ENCODE assay signal across 14 cellular contexts in the genomic region with DNA sequence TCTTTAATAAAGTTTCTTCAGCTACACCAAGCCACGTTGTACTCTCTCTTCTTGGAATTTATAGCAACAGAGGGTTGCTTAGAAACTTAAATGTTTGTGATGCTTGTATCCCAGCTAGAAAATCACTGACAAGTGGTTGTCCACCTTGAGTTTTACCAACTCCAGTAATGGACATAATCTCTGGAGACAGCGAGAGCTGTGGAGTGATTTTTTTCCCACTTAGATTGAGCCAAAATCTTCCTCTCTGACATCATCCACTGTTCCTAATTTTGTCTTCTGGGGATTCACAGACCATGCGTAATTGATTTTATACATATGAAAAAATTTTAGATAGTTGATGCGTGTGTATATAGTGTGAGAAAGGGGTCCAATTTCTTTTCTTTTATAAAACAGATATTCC. TPM values are rescaled to one million over a fixed set of nuclear protein-coding genes. Genes with fewer than 3 reads are reported as not detected.
DNase-seq lines count a peak whose midpoint lies in the region; ATAC-seq and TF ChIP-seq lines count a peak whose summit lies in the region.
"Had no signal": no experiment of that assay in that cellular context is flagged by ENCODE, and none has a peak within 500 bp of the region (broad histone marks: within the 10 kb centered on the region; RNA-seq: fewer than 3 reads in every experiment).

No MANE protein-coding gene starts in this region.

- no peak for TF ChIP-seq POLR2A in heart left ventricle (IDR thresholded peaks at IDR 0.05)

- H3K36me3 ChIP-seq in adipocyte (ENCODE audit: control insufficient read depth, insufficient read depth, low read length, severe bottlenecking) (no peaks in the 10 kb centered on the region), heart left ventricle (no peaks in the 10 kb centered on the region), rectal smooth muscle tissue (ENCODE audit: control insufficient read depth, insufficient read depth, low read length) (no peaks in the 10 kb centered on the region)
- H3K36me3 ChIP-seq: BE2C, HAP-1, SJSA1 had no signal

- H3K27me3 ChIP-seq in adipocyte (replicated peaks; ENCODE audit: control insufficient read depth, insufficient read depth, low read length) = no peaks in the 10 kb centered on the region
- H3K27me3 ChIP-seq in heart left ventricle = no peaks in the 10 kb centered on the region
- no peaks in the 10 kb centered on the region for H3K27me3 ChIP-seq in rectal smooth muscle tissue (ENCODE audit: control insufficient read depth, insufficient read depth, low read length)

- peak; percentile 41 to 70 (median 56) for ATAC-seq in heart left ventricle
- ATAC-seq in HG03520 (IDR thresholded peaks at IDR 0.05; ENCODE audit: unreplicated experiment) = no peak
- ATAC-seq in GM18861 (IDR thresholded peaks at IDR 0.05; ENCODE audit: unreplicated experiment) = no peak
- ATAC-seq in GM18870 (IDR thresholded peaks at IDR 0.05; ENCODE audit: unreplicated experiment) = no peak

- no peak for TF ChIP-seq CTCF in heart left ventricle (IDR thresholded peaks at IDR 0.05)

- H3K9me3 ChIP-seq in adipocyte (ENCODE audit: control insufficient read depth, low read length) = no peaks in the 10 kb centered on the region
- no peaks in the 10 kb centered on the region for H3K9me3 ChIP-seq in heart left ventricle
- H3K9me3 ChIP-seq: BE2C, HAP-1, SJSA1 had no signal

- peak overlapping the region; percentile 13 for H3K4me3 ChIP-seq in adipocyte (ENCODE audit: low read length)
- no peak overlapping the region for H3K4me3 ChIP-seq in heart left ventricle
- H3K4me3 ChIP-seq in rectal smooth muscle tissue (ENCODE audit: low read length) = no peak overlapping the region
- H3K4me3 ChIP-seq: HAP-1, SJSA1 had no signal

- peak overlapping the region in 5 of 12 donors; percentile 8 to 58 (median 26) for H3K27ac ChIP-seq in heart left ventricle
- peak overlapping the region; percentile 61 for H3K27ac ChIP-seq in rectal smooth muscle tissue (ENCODE audit: low read depth, low read length)
- H3K27ac ChIP-seq: SJSA1 had no signal

- WGBS in heart left ventricle, 4 donors = 39 to 59% (median 43%) methylated on average over 4 of the region's 4 CpGs

- intact Hi-C loops in heart left ventricle (cut with DNase I) = no loop called here

- no peak overlapping the region for H3K9ac ChIP-seq in adipocyte (ENCODE audit: low read length)
- no peak overlapping the region for H3K9ac ChIP-seq in rectal smooth muscle tissue (ENCODE audit: low read length)

- DNase-seq in AG20443 (ENCODE audit: low spot score) (peak; percentile 27), adipocyte (ENCODE audit: low read depth) (peak; percentile 36), heart left ventricle (no peak)
- DNase-seq: BE2C, EL, Karpas-422, MM.1S, NCI-H2029 had no signal

- H3K4me1 ChIP-seq in adipocyte (ENCODE audit: control insufficient read depth, insufficient read depth, low read length) (peaks cover 8% of the 10 kb centered on the region), heart left ventricle (peaks cover 0 to 16% (median 1%) of the 10 kb centered on the region in 12 donors), rectal smooth muscle tissue (ENCODE audit: control insufficient read depth, insufficient read depth, low read length) (peaks cover 12% of the 10 kb centered on the region)
- H3K4me1 ChIP-seq: BE2C, HAP-1, SJSA1 had no signal

RNA-seq across cellular contexts. Expression of a gene that starts 8.0 kb away (rescaled TPM):
- 1 to 10 TPM; 1.3 to 6.0 (median 2.9) TPM for total RNA-seq in heart left ventricle
- under 1 TPM; 0.19 to 0.46 TPM for polyA plus RNA-seq in heart left ventricle
- total RNA-seq: SJSA1 had no signal

RNA-seq across cellular contexts. Expression of a gene that starts 30.3 kb away (rescaled TPM):
- total RNA-seq in heart left ventricle = 10 to 100 TPM in 4 of 9 donors, 1 to 10 TPM in 5; 4.6 to 13.6 (median 7.8) TPM
- 10 to 100 TPM in 1 of 2 donors, 1 to 10 TPM in 1; 7.4 to 11.5 TPM for polyA plus RNA-seq in heart left ventricle

Comparison
In these comparisons a context has a peak if more than half of its experiments do, and no peak if none do; other contexts are left out.
1. DNase-seq: peak in AG20443 (single experiment) and adipocyte (single experiment); none in heart left ventricle (0 of 5).
2. ATAC-seq: peak in heart left ventricle (4 of 4); none in HG03520 (single experiment), GM18861 (single experiment) and GM18870 (single experiment).